In genomic region chr10:34163075-34163905, GRCh38 we compare ENCODE assay signal across 1 cellular context.
TF ChIP-seq lines count a peak whose summit lies in the region.

No MANE protein-coding gene starts in this region.

TF ChIP-seq in K562, 482 proteins besides CTCF, POLR2A, EP300 and RAD21 (continues in another document):
- TF ChIP-seq ESRRA (IDR thresholded peaks at IDR 0.05; ENCODE audit: borderline replicate concordance, low read depth): peak; percentile 35; the same call in 1 of the 2 replicates
- no peak for TF ChIP-seq FOXJ3 (CRISPR knock-in tag; IDR thresholded peaks at IDR 0.05)
- TF ChIP-seq ZBTB8A (IDR thresholded peaks at IDR 0.05; ENCODE audit: partially characterized antibody): no peak
- TF ChIP-seq CXXC5 (CRISPR knock-in tag; IDR thresholded peaks at IDR 0.05): peak; percentile 47; the same call in 1 of the 2 replicates
- TF ChIP-seq TEAD1 (CRISPR knock-in tag; IDR thresholded peaks at IDR 0.05): 0 out of 4 replicates have a peak, but pooled peaks of 1 of the 2 experiments have one; percentile 37
- TF ChIP-seq MAZ (CRISPR knock-in tag; conservative IDR thresholded peaks at IDR 0.05 in 1 of 2, IDR thresholded peaks at IDR 0.05 in 1 of 2): 0 out of 4 replicates have a peak, but pooled peaks of 1 of the 2 experiments have one; percentile 36
- TF ChIP-seq KLF16 (IDR thresholded peaks at IDR 0.05): peak; percentile 39; the same call in 1 of the 2 replicates
- 0 out of 4 replicates have a peak, but pooled peaks of 1 of the 2 experiments have one; percentile 47 for TF ChIP-seq ZNF639 (CRISPR knock-in tag; conservative IDR thresholded peaks at IDR 0.05 in 1 of 2, IDR thresholded peaks at IDR 0.05 in 1 of 2)
- peak; percentile 78 for TF ChIP-seq CBFA2T2 (conservative IDR thresholded peaks at IDR 0.05)
- TF ChIP-seq DMBX1 (CRISPR knock-in tag; IDR thresholded peaks at IDR 0.05; ENCODE audit: borderline replicate concordance): no peak
- no peak for TF ChIP-seq GTF2E2 (tag; IDR thresholded peaks at IDR 0.05)
- TF ChIP-seq BRD4 (IDR thresholded peaks at IDR 0.05): no peak
- peak; percentile 43; the same call in 1 of the 2 replicates for TF ChIP-seq HMBOX1 (IDR thresholded peaks at IDR 0.05)
- peak; percentile 8; the same call in 1 of the 2 replicates for TF ChIP-seq JUND (IDR thresholded peaks at IDR 0.05; ENCODE audit: borderline replicate concordance, low read depth, low read length)
- no peak for TF ChIP-seq JUND (tag; IDR thresholded peaks at IDR 0.05; ENCODE audit: borderline replicate concordance, low read depth, low read length)
- TF ChIP-seq HNRNPLL (IDR thresholded peaks at IDR 0.05; ENCODE audit: low read depth, low read length, poor library complexity, severe bottlenecking): peak; percentile 86
- TF ChIP-seq NCOR1 (IDR thresholded peaks at IDR 0.05): peak; percentile 73
- TF ChIP-seq MCM5 (IDR thresholded peaks at IDR 0.05; ENCODE audit: low read depth): no peak
- TF ChIP-seq ARID1B (IDR thresholded peaks at IDR 0.05): peak; percentile 93
- peak; percentile 94 for TF ChIP-seq ZNF740 (CRISPR knock-in tag; IDR thresholded peaks at IDR 0.05)
- peak in 1 of 2 experiments; percentile 83; a peak in 2 of 4 replicates for TF ChIP-seq ZNF740 (tag; IDR thresholded peaks at IDR 0.05)
- TF ChIP-seq ZNF445 (CRISPR knock-in tag; IDR thresholded peaks at IDR 0.05; ENCODE audit: low read depth): no peak
- TF ChIP-seq TFAM (CRISPR knock-in tag; conservative IDR thresholded peaks at IDR 0.05): no peak
- no peak for TF ChIP-seq ZNF695 (CRISPR knock-in tag; IDR thresholded peaks at IDR 0.05)
- no peak for TF ChIP-seq TEAD2 (tag; IDR thresholded peaks at IDR 0.05)
- 0 out of 2 replicates have a peak, but pooled peaks have one; percentile 37 for TF ChIP-seq NBN (IDR thresholded peaks at IDR 0.05; ENCODE audit: low read depth)
- peak; percentile 86 for TF ChIP-seq CBFA2T3 (IDR thresholded peaks at IDR 0.05)
- TF ChIP-seq MYNN (IDR thresholded peaks at IDR 0.05): 0 out of 2 replicates have a peak, but pooled peaks have one; percentile 42
- TF ChIP-seq MYNN (CRISPR knock-in tag; IDR thresholded peaks at IDR 0.05): no peak
- peak; percentile 65; the same call in 1 of the 2 replicates for TF ChIP-seq SMARCC2 (IDR thresholded peaks at IDR 0.05; ENCODE audit: low read depth)
- 0 out of 2 replicates have a peak, but pooled peaks have one; percentile 36 for TF ChIP-seq CHAMP1 (IDR thresholded peaks at IDR 0.05)
- TF ChIP-seq BCOR (IDR thresholded peaks at IDR 0.05): peak; percentile 52; the same call in 1 of the 2 replicates
- peak; percentile 65; the same call in 1 of the 2 replicates for TF ChIP-seq GATA2 (CRISPR knock-in tag; IDR thresholded peaks at IDR 0.05)
- no peak for TF ChIP-seq ZBTB12 (CRISPR knock-in tag; IDR thresholded peaks at IDR 0.05)
- TF ChIP-seq DPF2 (IDR thresholded peaks at IDR 0.05): peak; percentile 84
- peak; percentile 53 to 56; a peak in 3 of 4 replicates for TF ChIP-seq TRIM24 (IDR thresholded peaks at IDR 0.05)
- no peak for TF ChIP-seq ZFP1 (CRISPR knock-in tag; IDR thresholded peaks at IDR 0.05)
- no peak for TF ChIP-seq MEIS2 (IDR thresholded peaks at IDR 0.05; ENCODE audit: partially characterized antibody)
- peak; percentile 86 for TF ChIP-seq SOX6 (IDR thresholded peaks at IDR 0.05)
- peak; percentile 85 for TF ChIP-seq TAL1 (IDR thresholded peaks at IDR 0.05)
- TF ChIP-seq ATF7 (IDR thresholded peaks at IDR 0.05): 0 out of 2 replicates have a peak, but pooled peaks have one; percentile 15
- no peak for TF ChIP-seq PCBP1 (IDR thresholded peaks at IDR 0.05; ENCODE audit: low read depth, low read length, poor library complexity, severe bottlenecking)
- TF ChIP-seq STAT5A (IDR thresholded peaks at IDR 0.05; ENCODE audit: borderline replicate concordance, low read length): peak; percentile 62; the same call in 1 of the 2 replicates
- TF ChIP-seq NFIC (IDR thresholded peaks at IDR 0.05): peak; percentile 34; the same call in 1 of the 2 replicates
- TF ChIP-seq EZH2 (IDR thresholded peaks at IDR 0.05; ENCODE audit: borderline replicate concordance, low read depth, low read length): no peak
- peak in 1 of 2 experiments; percentile 56; a peak in 1 of 4 replicates for TF ChIP-seq RCOR1 (IDR thresholded peaks at IDR 0.05; ENCODE audit: borderline replicate concordance in 1 of 2, low read depth in 2 of 2, low read length in 2 of 2)
- no peak for TF ChIP-seq TARDBP (IDR thresholded peaks at IDR 0.05)
- no peak for TF ChIP-seq CAMTA2 (CRISPR knock-in tag; conservative IDR thresholded peaks at IDR 0.05)
- 0 out of 4 replicates have a peak, but pooled peaks of 1 of the 2 experiments have one; percentile 27 for TF ChIP-seq ARNT (IDR thresholded peaks at IDR 0.05)
- peak; percentile 43; the same call in 1 of the 2 replicates for TF ChIP-seq C11orf30 (IDR thresholded peaks at IDR 0.05; ENCODE audit: low read depth)
- TF ChIP-seq ZNF395 (CRISPR knock-in tag; IDR thresholded peaks at IDR 0.05): peak; percentile 47; the same call in 1 of the 2 replicates
- peak; percentile 27; the same call in 1 of the 2 replicates for TF ChIP-seq CREB3L1 (IDR thresholded peaks at IDR 0.05; ENCODE audit: borderline replicate concordance, low read depth)
- TF ChIP-seq MAFG (tag; conservative IDR thresholded peaks at IDR 0.05): peak; percentile 51
- no peak for TF ChIP-seq PTBP1 (IDR thresholded peaks at IDR 0.05; ENCODE audit: low read depth, low read length)
- 0 out of 2 replicates have a peak, but pooled peaks have one; percentile 16 for TF ChIP-seq FOSL1 (tag; conservative IDR thresholded peaks at IDR 0.05)
- TF ChIP-seq HNRNPK (IDR thresholded peaks at IDR 0.05; ENCODE audit: low read depth, low read length, poor library complexity, severe bottlenecking): no peak
- no peak for TF ChIP-seq BRD9 (IDR thresholded peaks at IDR 0.05; ENCODE audit: low read depth, partially characterized antibody)
- TF ChIP-seq FOXM1 (IDR thresholded peaks at IDR 0.05; ENCODE audit: low read depth): peak; percentile 61
- no peak for TF ChIP-seq FOXM1 (CRISPR knock-in tag; IDR thresholded peaks at IDR 0.05; ENCODE audit: low read depth)
- peak; percentile 87 for TF ChIP-seq EGR1 (conservative IDR thresholded peaks at IDR 0.05)
- TF ChIP-seq SMARCE1 (IDR thresholded peaks at IDR 0.05): peak; percentile 78
- TF ChIP-seq TCF3 (CRISPR knock-in tag; IDR thresholded peaks at IDR 0.05): peak; percentile 90
- TF ChIP-seq KLF13 (tag; IDR thresholded peaks at IDR 0.05; ENCODE audit: borderline replicate concordance, low read depth): 0 out of 2 replicates have a peak, but pooled peaks have one; percentile 10
- no peak for TF ChIP-seq NCOA1 (IDR thresholded peaks at IDR 0.05; ENCODE audit: low read depth)
- 0 out of 2 replicates have a peak, but pooled peaks have one; percentile 10 for TF ChIP-seq ATF3 (IDR thresholded peaks at IDR 0.05)
- no peak for TF ChIP-seq ATF3 (CRISPR knock-in tag; conservative IDR thresholded peaks at IDR 0.05)
- no peak for TF ChIP-seq ZNF668 (CRISPR knock-in tag; IDR thresholded peaks at IDR 0.05)
- TF ChIP-seq TEAD4 (IDR thresholded peaks at IDR 0.05; ENCODE audit: low read length): peak; percentile 87
- TF ChIP-seq TEAD4 (CRISPR knock-in tag; IDR thresholded peaks at IDR 0.05; ENCODE audit: borderline replicate concordance): no peak
- TF ChIP-seq PHB2 (IDR thresholded peaks at IDR 0.05; ENCODE audit: low read depth): 0 out of 2 replicates have a peak, but pooled peaks have one; percentile 21
- peak; percentile 61; the same call in 1 of the 2 replicates for TF ChIP-seq POLR2AphosphoS5 (IDR thresholded peaks at IDR 0.05; ENCODE audit: control insufficient read depth, insufficient read depth, low read depth, low read length)
- peak; percentile 70 for TF ChIP-seq MTA2 (IDR thresholded peaks at IDR 0.05; ENCODE audit: low read depth)
